Comparison of ENCODE assay signal across 16 cellular contexts in the genomic region with DNA sequence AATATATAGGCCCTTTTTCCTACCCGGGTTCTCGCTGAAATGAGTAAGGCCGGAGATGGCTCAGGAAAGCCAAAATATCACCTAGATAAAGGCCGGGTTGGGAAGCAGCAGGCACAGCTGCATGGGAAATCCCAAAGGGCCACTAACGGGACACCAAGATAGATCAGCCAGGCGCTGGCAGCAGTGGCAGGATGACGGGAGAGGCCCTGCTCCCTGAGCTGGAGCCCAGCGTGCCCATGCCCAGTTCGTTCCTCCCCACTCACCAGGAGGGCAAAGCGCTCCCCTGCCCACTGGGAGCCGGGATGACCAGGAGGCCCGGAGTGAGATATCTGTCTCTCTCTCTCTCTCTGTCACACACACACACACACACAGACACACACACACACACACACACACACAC.
DNase-seq lines count a peak whose midpoint lies in the region; ATAC-seq and TF ChIP-seq lines count a peak whose summit lies in the region.
"Had no signal": no experiment of that assay in that cellular context is flagged by ENCODE, and none has a peak within 500 bp of the region (broad histone marks: within the 10 kb centered on the region; RNA-seq: fewer than 3 reads in every experiment).

No MANE protein-coding gene starts in this region.

- H3K36me3 ChIP-seq in endodermal cell (ENCODE audit: control insufficient read depth, insufficient read depth, low read length) (no peaks in the 10 kb centered on the region), parathyroid adenoma (ENCODE audit: control insufficient read depth, insufficient read depth, low read length) (no peaks in the 10 kb centered on the region)
- H3K36me3 ChIP-seq: HAP-1, prostate gland had no signal

- peaks cover 26% of the 10 kb centered on the region for H3K4me1 Mint-ChIP-seq in endodermal cell
- H3K4me1 Mint-ChIP-seq: central memory CD8-positive, alpha-beta T cell had no signal

- H2AFZ ChIP-seq in parathyroid adenoma = no peak overlapping the region

- peaks cover 8% of the 10 kb centered on the region for H3K9me3 Mint-ChIP-seq in endodermal cell
- H3K9me3 Mint-ChIP-seq: central memory CD8-positive, alpha-beta T cell had no signal

- ATAC-seq in HG03439 (IDR thresholded peaks at IDR 0.05; ENCODE audit: unreplicated experiment) (no peak), HG03571 (IDR thresholded peaks at IDR 0.05; ENCODE audit: unreplicated experiment) (no peak)

- peaks cover 27% of the 10 kb centered on the region for H3K9me3 ChIP-seq in endodermal cell (ENCODE audit: control insufficient read depth, low read length)
- H3K9me3 ChIP-seq in parathyroid adenoma (ENCODE audit: control insufficient read depth, low read length) = no peaks in the 10 kb centered on the region
- H3K9me3 ChIP-seq: prostate gland had no signal

- H3K4me1 ChIP-seq in endodermal cell (ENCODE audit: control insufficient read depth, insufficient read depth, low read length) = no peaks in the 10 kb centered on the region
- H3K4me1 ChIP-seq in parathyroid adenoma = no peaks in the 10 kb centered on the region
- H3K4me1 ChIP-seq: prostate gland had no signal

- peaks cover 8% of the 10 kb centered on the region for H3K27me3 Mint-ChIP-seq in endodermal cell (ENCODE audit: insufficient read depth)
- H3K27me3 Mint-ChIP-seq: central memory CD8-positive, alpha-beta T cell had no signal

- DNase-seq in D341Med (ENCODE audit: low spot score) (peak; percentile 47), NCI-H2171 (lab: John Stamatoyannopoulos, UW) (peak; percentile 3), endodermal cell (no peak), DMS79 (lab: John Stamatoyannopoulos, UW) (no peak)
- no peak for DNase-seq in effector CD4-positive, alpha-beta T cell
- DNase-seq: EL, erythroblast, NCI-H1417 had no signal

- H3K4me3 ChIP-seq in endodermal cell (ENCODE audit: low read length) (no peak overlapping the region), parathyroid adenoma (ENCODE audit: low read depth, low read length) (peak overlapping the region; percentile 56)
- H3K4me3 ChIP-seq: HAP-1 had no signal

- H3K27me3 ChIP-seq in endodermal cell (ENCODE audit: control insufficient read depth, insufficient read depth, low read length, poor library complexity, severe bottlenecking) = peaks cover 6% of the 10 kb centered on the region
- no peaks in the 10 kb centered on the region for H3K27me3 ChIP-seq in parathyroid adenoma (ENCODE audit: control insufficient read depth, insufficient read depth, low read length)

- WGBS in endodermal cell (ENCODE audit: insufficient coverage in 1 of 2, insufficient read length in 1 of 2), 2 experiments = 66 to 84% methylated on average over 4 to 12 of the region's 12 CpGs

- no peak overlapping the region for H3K4me2 ChIP-seq in parathyroid adenoma (ENCODE audit: low read length)

- H3K27ac ChIP-seq in endodermal cell (ENCODE audit: low read depth, low read length) = no peak overlapping the region
- no peak overlapping the region for H3K27ac ChIP-seq in parathyroid adenoma
- H3K27ac ChIP-seq: prostate gland had no signal

- H3K36me3 Mint-ChIP-seq in endodermal cell (ENCODE audit: low read depth) = peaks cover 17% of the 10 kb centered on the region
- H3K36me3 Mint-ChIP-seq: activated naive CD4-positive, alpha-beta T cell treated with anti-CD3 and anti-CD28 coated beads, Interleukin-2, amount 50 U/mL, for 24 hours had no signal

- H3K4me3 Mint-ChIP-seq in endodermal cell = peak overlapping the region; percentile 56

- H3K9ac ChIP-seq in endodermal cell (ENCODE audit: extremely low read depth, low read length, poor library complexity, severe bottlenecking) (no peak overlapping the region), parathyroid adenoma (no peak overlapping the region)

- no peaks in the 10 kb centered on the region for H3K79me2 ChIP-seq in parathyroid adenoma

- TF ChIP-seq CTCF in endodermal cell (conservative IDR thresholded peaks at IDR 0.05) (no peak), parathyroid adenoma (IDR thresholded peaks at IDR 0.05) (no peak)

- no peak overlapping the region for H3K27ac Mint-ChIP-seq in endodermal cell
- H3K27ac Mint-ChIP-seq: activated naive CD4-positive, alpha-beta T cell treated with anti-CD3 and anti-CD28 coated beads, Interleukin-2, amount 50 U/mL, for 24 hours; IgD-negative memory B cell had no signal

Comparison
In these comparisons a context has a peak if more than half of its experiments do, and no peak if none do; other contexts are left out.
1. DNase-seq: peak in D341Med (single experiment) and NCI-H2171 (single experiment); none in endodermal cell (single experiment), effector CD4-positive, alpha-beta T cell (single experiment) and DMS79 (single experiment).